ENCODE assay signal across 16 cellular contexts in the genomic region with DNA sequence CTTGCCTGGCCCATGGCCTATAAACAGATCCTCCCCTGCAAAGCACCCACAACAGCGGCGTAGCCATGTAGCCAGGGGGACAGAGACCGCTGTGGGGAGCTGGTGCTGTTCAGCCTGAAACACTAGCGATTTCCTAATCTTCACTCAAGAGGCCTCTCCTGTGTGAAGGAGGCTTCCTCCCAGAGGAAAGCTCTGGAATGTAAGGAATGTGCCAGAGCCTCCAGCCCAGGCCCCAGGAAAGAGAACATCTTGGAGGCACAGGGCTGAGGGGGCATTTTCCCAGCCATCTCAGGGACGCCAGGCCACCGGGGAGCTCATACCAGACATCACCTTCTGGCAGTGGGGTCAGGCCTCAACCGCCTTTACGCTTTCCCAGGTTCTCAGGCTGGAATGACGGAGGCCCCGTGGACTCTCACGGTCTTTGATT. TPM values are rescaled to one million over a fixed set of nuclear protein-coding genes. Genes with fewer than 3 reads are reported as not detected.
A peak's percentile ranks its signal among the peaks of the same experiment; 100 is the strongest.
DNase-seq lines count a peak whose midpoint lies in the region; ATAC-seq, FAIRE-seq and TF ChIP-seq lines count a peak whose summit lies in the region.
"Had no signal": no experiment of that assay in that cellular context is flagged by ENCODE, and none has a peak within 500 bp of the region (broad histone marks: within the 10 kb centered on the region; RNA-seq: fewer than 3 reads in every experiment).

No MANE protein-coding gene starts in this region.

- H3K36me3 Mint-ChIP-seq in HFFc6 (ENCODE audit: low read depth): peaks cover 24% of the 10 kb centered on the region

- POLR2A ChIA-PET in A549 (lab: Yijun Ruan, JAX): no interaction called here

- H3K4me2 ChIP-seq in A549: no peak overlapping the region

- H3K27ac ChIP-seq in A549 (peak overlapping the region; percentile 54 to 86; a peak in 4 of 6 replicates), lower lobe of right lung (peak overlapping the region; percentile 14), pancreas (no peak overlapping the region)
- H3K27ac ChIP-seq: ovary, testis had no signal

- no peaks in the 10 kb centered on the region for H3K9me3 Mint-ChIP-seq in HFFc6
- H3K9me3 Mint-ChIP-seq: activated T-helper 2 cell treated with anti-CD3 and anti-CD28 coated beads, Interferon-gamma antibody, Interleukin-2, Interleukin-4, amounts not matched to agents 10 μg/mL and 5 μg/mL and 100 μg/mL, durations not matched to agents 14 hours and 24 hours and 36 hours had no signal

- H3K27ac Mint-ChIP-seq in HFFc6: peak overlapping the region; percentile 56; the same call in 1 of the 2 replicates
- H3K27ac Mint-ChIP-seq: activated T-helper 2 cell treated with anti-CD3 and anti-CD28 coated beads, Interferon-gamma antibody, Interleukin-2, Interleukin-4, amounts not matched to agents 10 μg/mL and 5 μg/mL and 100 μg/mL, durations not matched to agents 14 hours and 24 hours and 36 hours; dendritic cell treated with granulocyte-macrophage colony-stimulating factor and Interleukin-4, amounts not matched to agents 40 ng/mL and 50 ng/mL, for 4 days had no signal

- FAIRE-seq in A549 (lab: Jason Lieb, UNC): no peak
- FAIRE-seq in pancreas (lab: Jason Lieb, UNC): no peak
- FAIRE-seq: GM19239 had no signal

- H3K27me3 ChIP-seq in lower lobe of right lung (ENCODE audit: low read depth) (no peaks in the 10 kb centered on the region), pancreas (no peaks in the 10 kb centered on the region)
- H3K27me3 ChIP-seq: ovary, testis had no signal

- H3K4me1 ChIP-seq in A549 (peaks cover 30% of the 10 kb centered on the region), lower lobe of right lung (peaks cover 15% of the 10 kb centered on the region), pancreas (no peaks in the 10 kb centered on the region)

- no peak overlapping the region for H3K4me3 ChIP-seq in A549
- no peak overlapping the region for H3K4me3 ChIP-seq in lower lobe of right lung
- no peak overlapping the region for H3K4me3 ChIP-seq in pancreas
- H3K4me3 ChIP-seq: ovary, testis had no signal

- H3K9me3 ChIP-seq in A549: peaks cover 10% of the 10 kb centered on the region; the same call in 1 of the 3 replicates
- H3K9me3 ChIP-seq in lower lobe of right lung: no peaks in the 10 kb centered on the region
- H3K9me3 ChIP-seq in pancreas: no peaks in the 10 kb centered on the region
- H3K9me3 ChIP-seq: ovary, testis had no signal

- no peak for TF ChIP-seq EP300 in A549 (IDR thresholded peaks at IDR 0.05)

- no peak overlapping the region for H3K4me3 Mint-ChIP-seq in HFFc6
- H3K4me3 Mint-ChIP-seq: dendritic cell treated with granulocyte-macrophage colony-stimulating factor and Interleukin-4, amounts not matched to agents 40 ng/mL and 50 ng/mL, for 4 days had no signal

- no peak for TF ChIP-seq RAD21 in A549 (conservative IDR thresholded peaks at IDR 0.05 in 1 of 2, IDR thresholded peaks at IDR 0.05 in 1 of 2)

- H3K36me3 ChIP-seq in lower lobe of right lung (peaks cover 8% of the 10 kb centered on the region), pancreas (no peaks in the 10 kb centered on the region)
- H3K36me3 ChIP-seq: ovary had no signal

- TF ChIP-seq CTCF in A549 (IDR thresholded peaks at IDR 0.05) (no peak), HFFc6 (IDR thresholded peaks at IDR 0.05) (no peak), lower lobe of right lung (IDR thresholded peaks at IDR 0.05) (no peak), pancreas (IDR thresholded peaks at IDR 0.05) (no peak)

- H3K4me1 Mint-ChIP-seq in HFFc6 (ENCODE audit: low read depth): peaks cover 22% of the 10 kb centered on the region

- TF ChIP-seq POLR2A in A549 (IDR thresholded peaks at IDR 0.05; ENCODE audit: low read length) (no peak), GM18505 (IDR thresholded peaks at IDR 0.05; ENCODE audit: borderline replicate concordance, extremely low read depth, insufficient read depth, insufficient read length) (no peak)

- ATAC-seq in A549 (no peak), lower lobe of right lung (peak; percentile 85 to 89), GM18505 (IDR thresholded peaks at IDR 0.05; ENCODE audit: unreplicated experiment) (no peak), pancreas (no peak)

- intact Hi-C loops in lower lobe of right lung (cut with DNase I): no loop called here
- intact Hi-C loops in pancreas (cut with DNase I): loop anchor here in 1 of 3 donors (10.0 kb wide), 1 partner anchor 1123 kb away; a partner anchor contains a TSS

- 100% methylated on average over 7 of the region's 11 CpGs for WGBS in A549 (ENCODE audit: missing lambda C conversion rate)
- 90 to 91% methylated on average over 11 of the region's 11 CpGs for WGBS in pancreas, 2 donors

- CTCF ChIA-PET in A549 (lab: Yijun Ruan, JAX): interaction anchor here (0.7 to 5.3 kb wide), 6 partner anchors 12 to 1123 kb away, joined by 3 to 44 read pairs (median 4); no protein-coding TSS in a partner anchor

- H3K27me3 Mint-ChIP-seq in HFFc6 (ENCODE audit: insufficient read depth): no peaks in the 10 kb centered on the region; the same call in 1 of the 2 replicates
- H3K27me3 Mint-ChIP-seq: dendritic cell treated with granulocyte-macrophage colony-stimulating factor and Interleukin-4, amounts not matched to agents 40 ng/mL and 50 ng/mL, for 4 days had no signal

- DNase-seq in A549 (ENCODE audit: low read depth in 1 of 2, low spot score in 1 of 2): no peak
- peak; percentile 23 for DNase-seq in HFFc6
- DNase-seq in dedifferentiated amniotic fluid mesenchymal stem cell (ENCODE audit: extremely low spot score): peak; percentile 42
- DNase-seq in lower lobe of right lung: peak; percentile 49
- DNase-seq in NK-92 (lab: John Stamatoyannopoulos, UW; ENCODE audit: unreplicated experiment): no peak
- DNase-seq in pancreas: no peak
- no peak for DNase-seq in GOT3 (lab: John Stamatoyannopoulos, UW)
- DNase-seq: NCI-H146, OCI-M1, ovary, testis had no signal

TF ChIP-seq in A549, 52 proteins besides CTCF, POLR2A, EP300 and RAD21:
- TF ChIP-seq EHMT2 (IDR thresholded peaks at IDR 0.05; ENCODE audit: low read depth): no peak

RNA-seq across cellular contexts. Expression of a gene that starts 24.0 kb away (rescaled TPM):
- polyA plus RNA-seq in A549 (2011; rRNA removed): 2.2 and 3.1 TPM in 2 replicates
- 0.36 and 0.48 TPM in 2 replicates for polyA plus RNA-seq in A549 (2012; cell fraction: cytosol; rRNA removed)
- 2.7 and 4.2 TPM in 2 replicates for polyA plus RNA-seq in A549 (2012; cell fraction: nucleus; rRNA removed)
- 1.1 to 2.2 TPM (median 1.5 TPM) in 3 replicates for polyA plus RNA-seq in A549 (2017; fragmentation: RNase III; extraction: RNeasy Plus Mini Kit Qiagen cat#74134 plus additional on column Dnase treatment)
- polyA minus RNA-seq in A549 (2011; rRNA and poly(A)+ RNA removed): 3.3 and 5.2 TPM in 2 replicates
- under 1 TPM; 0.55 to 0.89 (median 0.75) TPM for total RNA-seq in HFFc6 (2021; fragmentation: NEBNext Ultra II Directional; extraction: Animal tissue kit (Norgen Biotek cat#: 25700))
- 6.8 TPM for total RNA-seq in lower lobe of right lung
- under 1 TPM; 0.35 to 0.78 (median 0.60) TPM for total RNA-seq in pancreas
- polyA plus RNA-seq in pancreas: under 1 TPM; 0.28 to 0.42 TPM

RNA-seq across cellular contexts. Expression of a gene that starts 59.6 kb away (rescaled TPM):
- polyA plus RNA-seq in A549 (2011; rRNA removed) (not detected in 2 replicates), A549 (2017; fragmentation: RNase III; extraction: RNeasy Plus Mini Kit Qiagen cat#74134 plus additional on column Dnase treatment) (not detected in 3 replicates), pancreas (not detected)
- not detected in 2 replicates for polyA plus RNA-seq in A549 (2012; cell fraction: cytosol; rRNA removed)
- not detected in 2 replicates for polyA plus RNA-seq in A549 (2012; cell fraction: nucleus; rRNA removed)
- not detected in 2 replicates for polyA minus RNA-seq in A549 (2011; rRNA and poly(A)+ RNA removed)
- total RNA-seq in HFFc6 (2021; fragmentation: NEBNext Ultra II Directional; extraction: Animal tissue kit (Norgen Biotek cat#: 25700)): not detected
- total RNA-seq in lower lobe of right lung (not detected), pancreas (under 1 TPM in 1 of 6 donors, not detected in 5; 0.19 TPM)
- total RNA-seq: activated T-helper 2 cell treated with anti-CD3 and anti-CD28 coated beads, Interferon-gamma antibody, Interleukin-2, Interleukin-4, amounts not matched to agents 10 μg/mL and 5 μg/mL and 100 μg/mL, durations not matched to agents 14 hours and 24 hours and 36 hours had no signal
- polyA plus RNA-seq: BJ, ovary had no signal

Comparison
In these comparisons a context has a peak if more than half of its experiments do, and no peak if none do; other contexts are left out.
1. ATAC-seq: peak in lower lobe of right lung (2 of 2); none in A549 (0 of 2), GM18505 (single experiment) and pancreas (0 of 4).
2. DNase-seq: peak in HFFc6 (single experiment), dedifferentiated amniotic fluid mesenchymal stem cell (single experiment) and lower lobe of right lung (single experiment); none in A549 (0 of 2), NK-92 (single experiment), pancreas (0 of 6) and GOT3 (single experiment).
3. H3K27ac ChIP-seq: peak in A549 (2 of 2) and lower lobe of right lung (single experiment); none in pancreas (0 of 4).